ENCODE assay signal across 8 cellular contexts in the genomic region with DNA sequence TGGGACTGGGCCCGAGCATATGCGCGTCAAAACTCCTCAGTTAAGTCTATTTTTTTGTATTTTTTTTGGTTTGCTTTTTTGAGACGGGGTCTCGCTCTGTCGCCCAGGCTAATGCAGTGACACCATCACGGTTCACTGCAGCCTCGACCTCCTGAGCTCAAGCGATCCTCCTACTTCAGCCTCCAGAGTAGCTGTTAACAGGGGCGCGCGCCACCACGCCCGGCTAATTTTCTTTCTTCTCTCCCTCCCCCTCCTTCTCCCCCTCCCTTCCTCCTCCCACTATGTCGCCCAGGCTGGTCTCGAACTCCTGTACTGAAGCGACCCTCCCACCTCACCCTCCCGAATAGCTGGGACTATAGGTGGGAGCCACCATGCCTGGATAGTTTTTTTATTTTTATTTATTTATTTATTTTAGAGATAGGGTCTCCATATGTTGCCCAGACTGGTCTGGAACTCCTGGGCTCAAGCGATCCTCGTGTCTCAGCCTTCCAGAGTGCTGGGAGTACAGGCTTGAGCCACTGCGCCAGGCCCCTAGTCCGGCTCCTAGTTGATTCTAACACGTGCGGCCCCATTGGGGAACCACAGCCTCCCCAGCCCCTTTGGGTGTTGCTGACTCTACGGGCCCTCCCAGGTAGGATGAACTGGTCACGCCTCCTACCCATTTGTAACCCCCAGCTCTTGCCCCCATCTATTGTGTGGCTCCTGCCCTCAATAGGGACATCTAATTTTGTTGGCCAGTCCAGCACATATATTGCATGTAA. TPM values are rescaled to one million over a fixed set of nuclear protein-coding genes. Genes with fewer than 3 reads are reported as not detected.
A peak's percentile ranks its signal among the peaks of the same experiment; 100 is the strongest.
DNase-seq lines count a peak whose midpoint lies in the region; ATAC-seq and TF ChIP-seq lines count a peak whose summit lies in the region.

No MANE protein-coding gene starts in this region.

- H3K27ac Mint-ChIP-seq in chondrocyte (ENCODE audit: unreplicated experiment), result peak overlapping the region; percentile 96

- no peaks in the 10 kb centered on the region for H3K27me3 Mint-ChIP-seq in chondrocyte (ENCODE audit: low read depth)

- H4K91ac ChIP-seq in IMR-90 (ENCODE audit: insufficient read depth, low read depth, low read length), result peak overlapping the region; percentile 69; the same call in 1 of the 2 replicates

- no peak for TF ChIP-seq POLR2A in IMR-90 (IDR thresholded peaks at IDR 0.05; ENCODE audit: low read depth, low read length)

- in situ Hi-C loops in IMR-90 (cut with MboI; ENCODE audit: low sequenced_read_pairs), result no loop called here

- peak overlapping the region; percentile 97 for H2AFZ ChIP-seq in IMR-90 (replicated peaks; ENCODE audit: low read length, poor library complexity)

- H2BK15ac ChIP-seq in IMR-90 (ENCODE audit: low read depth, low read length), result no peak overlapping the region

- peak overlapping the region; percentile 60 for H3K9ac ChIP-seq in IMR-90 (ENCODE audit: low read depth, low read length)
- peak overlapping the region; percentile 80 for H3K9ac ChIP-seq in mucosa of stomach (ENCODE audit: low read length)

- H3K27me3 ChIP-seq in IMR-90 (ENCODE audit: control insufficient read depth, insufficient read depth, low read length), result no peaks in the 10 kb centered on the region
- H3K27me3 ChIP-seq in mucosa of stomach (ENCODE audit: control insufficient read depth, insufficient read depth, low read length), result no peaks in the 10 kb centered on the region

- H2AK9ac ChIP-seq in IMR-90 (replicated peaks; ENCODE audit: low read depth, low read length, poor library complexity), result peak overlapping the region; percentile 42

- no peak for TF ChIP-seq RAD21 in IMR-90 (IDR thresholded peaks at IDR 0.05; ENCODE audit: low read length)

- no peaks in the 10 kb centered on the region for H3K9me3 Mint-ChIP-seq in chondrocyte (ENCODE audit: low read depth)

- H3K14ac ChIP-seq in IMR-90 (replicated peaks; ENCODE audit: low read depth, low read length), result peak overlapping the region; percentile 31

- peaks cover 22 to 44% of the 10 kb centered on the region in 2 experiments; a peak in 3 of 4 replicates for H3K79me1 ChIP-seq in IMR-90 (ENCODE audit: low read depth in 1 of 2, low read length in 2 of 2)

- no peak overlapping the region for H2BK120ac ChIP-seq in IMR-90 (ENCODE audit: low read depth, low read length)

- H3K9me3 ChIP-seq in IMR-90 (ENCODE audit: control insufficient read depth, insufficient read depth, low read length) (no peaks in the 10 kb centered on the region), mucosa of stomach (ENCODE audit: control insufficient read depth, low read length) (no peaks in the 10 kb centered on the region)

- no TSS peak for BruUV-seq in IMR-90 (replicated peaks; lab: Mats Ljungman, UMichigan)

- H3K4ac ChIP-seq in IMR-90 (ENCODE audit: low read depth, low read length), result peak overlapping the region; percentile 61

- no peaks in the 10 kb centered on the region for H3K36me3 ChIP-seq in IMR-90 (ENCODE audit: control insufficient read depth, insufficient read depth, low read length)
- H3K36me3 ChIP-seq in mucosa of stomach (ENCODE audit: control insufficient read depth, insufficient read depth, low read length), result no peaks in the 10 kb centered on the region

- H3K36me3 Mint-ChIP-seq in chondrocyte (ENCODE audit: low read depth), result no peaks in the 10 kb centered on the region

- H3K4me3 Mint-ChIP-seq in chondrocyte (ENCODE audit: unreplicated experiment), result peak overlapping the region; percentile 90

- H3K23ac ChIP-seq in IMR-90 (ENCODE audit: low read depth, low read length), result peak overlapping the region; percentile 50; the same call in 1 of the 2 replicates

- WGBS in IMR-90 (ENCODE audit: extremely low coverage in 2 of 2, insufficient read length in 1 of 2), 2 experiments, result 42% methylated on average over 10 of the region's 26 CpGs; no CpG with 5 or more reads in 1 of the 2 experiments

- H3K4me1 ChIP-seq in IMR-90 (ENCODE audit: control insufficient read depth, insufficient read depth, low read length), result peaks cover 16% of the 10 kb centered on the region
- peaks cover 30% of the 10 kb centered on the region for H3K4me1 ChIP-seq in mucosa of stomach (ENCODE audit: control insufficient read depth, insufficient read depth, low read length)

- no peak overlapping the region for H3K18ac ChIP-seq in IMR-90 (ENCODE audit: low read depth, low read length)

- dilution Hi-C loops in IMR-90 (cut with HindIII; ENCODE audit: low sequenced_read_pairs, unreplicated experiment), result no loop called here

- 0 out of 2 replicates have a peak overlapping the region, but pooled peaks have one; percentile 31 for H3K56ac ChIP-seq in IMR-90 (ENCODE audit: extremely low read depth, insufficient read depth, low read length)

- no peak for ATAC-seq in IMR-90 (ENCODE audit: low read depth)

- H3K27ac ChIP-seq in 22Rv1 (peak overlapping the region; percentile 88), IMR-90 (ENCODE audit: insufficient read depth, low read length) (peak overlapping the region; percentile 22)

- intact Hi-C loops in IMR-90 (cut with micrococcal nuclease), result no loop called here

- peaks cover 29% of the 10 kb centered on the region for H3K9me1 ChIP-seq in IMR-90 (ENCODE audit: insufficient read depth, low read length)

- H2BK5ac ChIP-seq in IMR-90 (ENCODE audit: low read depth, low read length, poor library complexity, severe bottlenecking), result peak overlapping the region; percentile 8

- H2BK20ac ChIP-seq in IMR-90 (ENCODE audit: low read depth, low read length), result no peak overlapping the region

- peak overlapping the region; percentile 10 for H4K5ac ChIP-seq in IMR-90 (ENCODE audit: low read depth, low read length)

- peak overlapping the region; percentile 63 for H3K4me2 ChIP-seq in IMR-90 (ENCODE audit: low read depth, low read length)

- peak overlapping the region; percentile 48 to 76; a peak in 3 of 4 replicates for H4K8ac ChIP-seq in IMR-90 (ENCODE audit: low read depth in 2 of 2, low read length in 2 of 2)

- H2AK5ac ChIP-seq in IMR-90 (ENCODE audit: low read depth, low read length), result peak overlapping the region; percentile 49; the same call in 1 of the 2 replicates

- H3K4me3 ChIP-seq in IMR-90 (ENCODE audit: insufficient read depth, low read depth, low read length), result peak overlapping the region; percentile 56
- peak overlapping the region; percentile 34 for H3K4me3 ChIP-seq in mucosa of stomach (ENCODE audit: low read length)

- no peaks in the 10 kb centered on the region for H4K20me1 ChIP-seq in IMR-90 (ENCODE audit: insufficient read depth, low read length)

- CTCF ChIA-PET in IMR-90 (lab: Yijun Ruan, JAX), result interaction anchor here (0.5 kb wide), 1 partner anchor 81 kb away, joined by 4 read pairs; no protein-coding TSS in a partner anchor

- no peak for TF ChIP-seq CTCF in 22Rv1 (IDR thresholded peaks at IDR 0.05)
- no peak for TF ChIP-seq CTCF in IMR-90 (conservative IDR thresholded peaks at IDR 0.05; ENCODE audit: low read depth, low read length)
- no peak for TF ChIP-seq CTCF in chondrocyte (IDR thresholded peaks at IDR 0.05)

- POLR2A ChIA-PET in IMR-90 (lab: Charles Lee; ENCODE audit: unreplicated experiment), result no interaction called here

- DNase-seq in IMR-90, result no peak
- no peak for DNase-seq in chondrocyte (ENCODE audit: low spot score)
- no peak for DNase-seq in NCI-H82 treated with DMSO at 0.1 percent for 48 hours (lab: John Stamatoyannopoulos, UW; ENCODE audit: unreplicated experiment)
- DNase-seq in NCI-H2196 treated with DMSO at 0.1 percent for 48 hours (lab: John Stamatoyannopoulos, UW; ENCODE audit: unreplicated experiment), result no peak
- DNase-seq in stimulated activated naive CD4-positive, alpha-beta T cell (lab: John Stamatoyannopoulos, UW), result no peak
- no peak for DNase-seq in midbrain (lab: John Stamatoyannopoulos, UW)

- peaks cover 31% of the 10 kb centered on the region for H3K4me1 Mint-ChIP-seq in chondrocyte (ENCODE audit: low read depth)

TF ChIP-seq in IMR-90, 13 proteins besides CTCF, POLR2A, EP300 and RAD21 (continues in another document):
- TF ChIP-seq CEBPB (IDR thresholded peaks at IDR 0.05; ENCODE audit: low read depth, low read length) (no peak), CHD1 (IDR thresholded peaks at IDR 0.05; ENCODE audit: low read depth, low read length) (no peak), MAZ (IDR thresholded peaks at IDR 0.05; ENCODE audit: borderline replicate concordance, low read depth, low read length) (no peak), RFX5 (IDR thresholded peaks at IDR 0.05; ENCODE audit: low read depth, low read length) (no peak), RCOR1 (IDR thresholded peaks at IDR 0.05; ENCODE audit: insufficient replicate concordance, low read length) (no peak), SMC3 (IDR thresholded peaks at IDR 0.05; ENCODE audit: low read depth, low read length) (no peak), BHLHE40 (IDR thresholded peaks at IDR 0.05; ENCODE audit: low read depth, low read length) (no peak)

RNA-seq across cellular contexts. Expression of a gene that starts 0.8 kb away (rescaled TPM):
- 0.54 and 0.56 TPM in 2 replicates for total RNA-seq in IMR-90 (2012; rRNA removed)
- 1.2 and 1.9 TPM in 2 replicates for polyA plus RNA-seq in IMR-90 (2012; rRNA removed)
- polyA plus RNA-seq in IMR-90 (2012; cell fraction: cytosol; rRNA removed), result 1.7 and 1.9 TPM in 2 replicates
- polyA plus RNA-seq in IMR-90 (2012; cell fraction: nucleus; rRNA removed; ENCODE audit: low replicate concordance), result 0.97 and 3.2 TPM in 2 replicates
- total RNA-seq in chondrocyte, result 2.0 to 3.5 TPM (median 2.5 TPM) in 3 replicates

RNA-seq across cellular contexts. Expression of a gene that starts 5.4 kb away (rescaled TPM):
- total RNA-seq in IMR-90 (2012; rRNA removed) (3,811 and 5,858 TPM in 2 replicates), chondrocyte (624 to 792 TPM (median 634 TPM) in 3 replicates)
- polyA plus RNA-seq in IMR-90 (2012; rRNA removed), result 3,265 and 3,617 TPM in 2 replicates
- 1,967 and 6,567 TPM in 2 replicates for polyA plus RNA-seq in IMR-90 (2012; cell fraction: cytosol; rRNA removed)
- 1,256 and 1,694 TPM in 2 replicates for polyA plus RNA-seq in IMR-90 (2012; cell fraction: nucleus; rRNA removed; ENCODE audit: low replicate concordance)

RNA-seq across cellular contexts. Expression of a gene that starts 13.8 kb away (rescaled TPM):
- total RNA-seq in IMR-90 (2012; rRNA removed) (not detected in 2 replicates), chondrocyte (not detected in 3 replicates)
- 0.10 TPM in 1 of 2 replicates, not detected in the other for polyA plus RNA-seq in IMR-90 (2012; rRNA removed)
- 0.12 TPM in 1 of 2 replicates, not detected in the other for polyA plus RNA-seq in IMR-90 (2012; cell fraction: cytosol; rRNA removed)
- 0.22 and 1.1 TPM in 2 replicates for polyA plus RNA-seq in IMR-90 (2012; cell fraction: nucleus; rRNA removed; ENCODE audit: low replicate concordance)

RNA-seq across cellular contexts. Expression of a gene that starts 19.1 kb away (rescaled TPM):
- 0.18 and 0.56 TPM in 2 replicates for total RNA-seq in IMR-90 (2012; rRNA removed)
- polyA plus RNA-seq in IMR-90 (2012; rRNA removed), result 0.24 and 0.27 TPM in 2 replicates
- polyA plus RNA-seq in IMR-90 (2012; cell fraction: cytosol; rRNA removed), result 0.25 TPM in 2 replicates
- 1.2 and 4.0 TPM in 2 replicates for polyA plus RNA-seq in IMR-90 (2012; cell fraction: nucleus; rRNA removed; ENCODE audit: low replicate concordance)
- 0.65 to 0.69 TPM (median 0.68 TPM) in 3 replicates for total RNA-seq in chondrocyte

RNA-seq across cellular contexts. Expression of a gene that starts 26.8 kb away (rescaled TPM):
- total RNA-seq in IMR-90 (2012; rRNA removed) (12.8 and 15.4 TPM in 2 replicates), chondrocyte (10.2 to 11.1 TPM (median 10.7 TPM) in 3 replicates)
- 11.6 and 12.4 TPM in 2 replicates for polyA plus RNA-seq in IMR-90 (2012; rRNA removed)
- 7.0 and 8.6 TPM in 2 replicates for polyA plus RNA-seq in IMR-90 (2012; cell fraction: cytosol; rRNA removed)
- 7.3 and 10.9 TPM in 2 replicates for polyA plus RNA-seq in IMR-90 (2012; cell fraction: nucleus; rRNA removed; ENCODE audit: low replicate concordance)
